ENCODE assay signal across 10 cellular contexts in genomic region chr10:34862892-34863291, GRCh38.
"Had no signal": no experiment of that assay in that cellular context is flagged by ENCODE, and none has a peak within 500 bp of the region (broad histone marks: within the 10 kb centered on the region; RNA-seq: fewer than 3 reads in every experiment).

No MANE protein-coding gene starts in this region.

- ATAC-seq: activated CD8-positive, alpha-beta T cell treated with anti-CD3 and anti-CD28 coated beads, Interleukin-2, amount 10 ng/mL, durations not matched to agents 7 days and 5 days; gastrocnemius medialis; heart left ventricle; sciatic nerve had no signal

- DNase-seq: activated CD4-positive, alpha-beta T cell treated with anti-CD3 and anti-CD28 coated beads for 4 hours; activated CD8-positive, alpha-beta memory T cell treated with anti-CD3 and anti-CD28 coated beads, Interleukin-2, amount 50 U/mL, for 4 hours; activated CD8-positive, alpha-beta T cell treated with anti-CD3 and anti-CD28 coated beads, Interleukin-2, amount 10 ng/mL, durations not matched to agents 7 days and 5 days; activated effector memory CD4-positive, alpha-beta T cell treated with anti-CD3 and anti-CD28 coated beads, Interleukin-2, amount 50 U/mL, for 16 hours; activated T-cell treated with anti-CD3 and anti-CD28 coated beads, Interleukin-2, amount 50 U/mL, for 48 hours; adrenal gland; gastrocnemius medialis; heart left ventricle; stimulated activated CD4-positive, alpha-beta T cell treated with anti-CD3 and anti-CD28 coated beads, Interleukin-2, amount 100 ng/mL, for 24 hours had no signal
